ENCODE assay signal across 22 cellular contexts in the genomic region with DNA sequence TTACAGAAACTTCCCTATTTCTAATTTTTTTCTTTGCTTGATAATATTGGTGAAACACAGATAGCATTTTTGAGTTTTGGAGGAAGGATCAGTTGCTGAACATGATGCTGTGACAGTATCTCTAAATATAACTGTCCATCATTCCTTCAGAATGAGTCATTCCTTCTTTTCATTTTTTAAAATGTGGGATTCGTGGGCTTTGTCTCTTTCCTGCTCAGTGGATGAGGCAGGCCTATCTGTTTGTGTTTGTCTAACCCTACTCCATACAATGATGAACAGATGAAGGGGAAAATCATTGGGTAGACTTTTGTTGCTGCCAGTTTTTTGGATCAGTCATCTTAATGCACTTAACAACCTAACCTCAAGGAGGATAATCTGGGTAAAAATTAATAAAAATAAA. TPM values are rescaled to one million over a fixed set of nuclear protein-coding genes. Genes with fewer than 3 reads are reported as not detected.
"Had no signal": no experiment of that assay in that cellular context is flagged by ENCODE, and none has a peak within 500 bp of the region (broad histone marks: within the 10 kb centered on the region; RNA-seq: fewer than 3 reads in every experiment).

No MANE protein-coding gene starts in this region.

- DNase-seq: activated CD4-positive, alpha-beta T cell treated with anti-CD3 and anti-CD28 coated beads, Interleukin-2, amount 10 ng/mL, durations not matched to agents 24 days and 14 days; activated CD8-positive, alpha-beta memory T cell treated with anti-CD3 and anti-CD28 coated beads for 24 hours; activated naive CD4-positive, alpha-beta T cell treated with anti-CD3 and anti-CD28 coated beads for 36 hours; cerebellar nuclear complex; dermis blood vessel endothelial cell; erythroblast; heart right ventricle; kidney; mesendoderm; ovary; sigmoid colon; stimulated activated CD4-positive, alpha-beta T cell treated with anti-CD3 and anti-CD28 coated beads, Interleukin-4, amount 100 ng/mL, for 1 hour; stimulated activated CD8-positive, alpha-beta memory T cell treated with anti-CD3 and anti-CD28 coated beads, Interleukin-4, amount 100 ng/mL, for 48 hours; stimulated activated naive CD8-positive, alpha-beta T cell treated with anti-CD3 and anti-CD28 coated beads, Interleukin-15, Interleukin-2, amounts not matched to agents 100 U/mL and 50 U/mL, for 24 hours; testis had no signal

- H3K4me3 ChIP-seq: heart right ventricle, ovary, sigmoid colon, testis had no signal

- ATAC-seq: heart right ventricle; stimulated activated naive CD8-positive, alpha-beta T cell treated with anti-CD3 and anti-CD28 coated beads, Interleukin-15, Interleukin-2, amounts not matched to agents 100 U/mL and 50 U/mL, for 24 hours; WTC11 had no signal

RNA-seq across cellular contexts. Expression of a gene that starts 15.7 kb away (rescaled TPM):
- total RNA-seq: activated CD4-positive, alpha-beta T cell treated with anti-CD3 and anti-CD28 coated beads, Interleukin-2, amount 10 ng/mL, durations not matched to agents 24 days and 14 days; activated naive CD4-positive, alpha-beta T cell treated with anti-CD3 and anti-CD28 coated beads for 36 hours; dermis blood vessel endothelial cell; fibroblast of villous mesenchyme; heart right ventricle; kidney; liver; neural crest cell; ovary; sigmoid colon; T-helper 1 cell treated with Interleukin-12 subunit alpha and Interleukin-12 subunit beta and Interleukin-4 antibody, amounts not matched to agents 30 ng/mL and 1 ng/mL, for 36 hours; testis; ureter; WTC11 had no signal
- polyA plus RNA-seq: adipose tissue, heart right ventricle, liver, ovary, sigmoid colon had no signal

RNA-seq across cellular contexts. Expression of a gene that starts 16.6 kb away (rescaled TPM):
- total RNA-seq: activated CD4-positive, alpha-beta T cell treated with anti-CD3 and anti-CD28 coated beads, Interleukin-2, amount 10 ng/mL, durations not matched to agents 24 days and 14 days; activated naive CD4-positive, alpha-beta T cell treated with anti-CD3 and anti-CD28 coated beads for 36 hours; dermis blood vessel endothelial cell; fibroblast of villous mesenchyme; heart right ventricle; kidney; neural crest cell; ovary; sigmoid colon; T-helper 1 cell treated with Interleukin-12 subunit alpha and Interleukin-12 subunit beta and Interleukin-4 antibody, amounts not matched to agents 30 ng/mL and 1 ng/mL, for 36 hours; ureter; WTC11 had no signal
- polyA plus RNA-seq: adipose tissue, heart right ventricle, liver, ovary, sigmoid colon had no signal

RNA-seq across cellular contexts. Expression of a gene that starts 26.3 kb away (rescaled TPM):
- total RNA-seq: activated CD4-positive, alpha-beta T cell treated with anti-CD3 and anti-CD28 coated beads, Interleukin-2, amount 10 ng/mL, durations not matched to agents 24 days and 14 days; activated naive CD4-positive, alpha-beta T cell treated with anti-CD3 and anti-CD28 coated beads for 36 hours; dermis blood vessel endothelial cell; fibroblast of villous mesenchyme; heart right ventricle; kidney; neural crest cell; ovary; sigmoid colon; T-helper 1 cell treated with Interleukin-12 subunit alpha and Interleukin-12 subunit beta and Interleukin-4 antibody, amounts not matched to agents 30 ng/mL and 1 ng/mL, for 36 hours; testis; ureter had no signal
- polyA plus RNA-seq: adipose tissue, heart right ventricle, liver, ovary, sigmoid colon had no signal

RNA-seq across cellular contexts. Expression of a gene that starts 46.0 kb away (rescaled TPM):
- total RNA-seq: activated CD4-positive, alpha-beta T cell treated with anti-CD3 and anti-CD28 coated beads, Interleukin-2, amount 10 ng/mL, durations not matched to agents 24 days and 14 days; activated naive CD4-positive, alpha-beta T cell treated with anti-CD3 and anti-CD28 coated beads for 36 hours; dermis blood vessel endothelial cell; fibroblast of villous mesenchyme; heart right ventricle; kidney; liver; neural crest cell; ovary; sigmoid colon; T-helper 1 cell treated with Interleukin-12 subunit alpha and Interleukin-12 subunit beta and Interleukin-4 antibody, amounts not matched to agents 30 ng/mL and 1 ng/mL, for 36 hours; testis; ureter; WTC11 had no signal
- polyA plus RNA-seq: adipose tissue, heart right ventricle, liver, ovary, sigmoid colon had no signal

RNA-seq across cellular contexts. Expression of a gene that starts 49.2 kb away (rescaled TPM):
- total RNA-seq: activated CD4-positive, alpha-beta T cell treated with anti-CD3 and anti-CD28 coated beads, Interleukin-2, amount 10 ng/mL, durations not matched to agents 24 days and 14 days; activated naive CD4-positive, alpha-beta T cell treated with anti-CD3 and anti-CD28 coated beads for 36 hours; dermis blood vessel endothelial cell; fibroblast of villous mesenchyme; heart right ventricle; kidney; liver; neural crest cell; ovary; sigmoid colon; T-helper 1 cell treated with Interleukin-12 subunit alpha and Interleukin-12 subunit beta and Interleukin-4 antibody, amounts not matched to agents 30 ng/mL and 1 ng/mL, for 36 hours; testis; ureter; WTC11 had no signal
- polyA plus RNA-seq: adipose tissue, heart right ventricle, liver, ovary, sigmoid colon had no signal
